Comparison of ENCODE assay signal across 8 cellular contexts in genomic region chr19:54325194-54325621, GRCh38. TPM values are rescaled to one million over a fixed set of nuclear protein-coding genes. Genes with fewer than 3 reads are reported as not detected.
A peak's percentile ranks its signal among the peaks of the same experiment; 100 is the strongest.
DNase-seq lines count a peak whose midpoint lies in the region; ATAC-seq, FAIRE-seq and TF ChIP-seq lines count a peak whose summit lies in the region.

No MANE protein-coding gene starts in this region.

- H2AFZ ChIP-seq in SU-DHL-6 (ENCODE audit: low read depth, low read length, severe bottlenecking): no peak overlapping the region
- no peak overlapping the region for H2AFZ ChIP-seq in keratinocyte (ENCODE audit: control insufficient read depth, low read length)

- no peaks in the 10 kb centered on the region for H3F3A ChIP-seq in SU-DHL-6 (ENCODE audit: insufficient read depth)

- FAIRE-seq in keratinocyte (lab: Jason Lieb, UNC): no peak

- in situ Hi-C loops in astrocyte of the cerebellum (cut with HindIII; ENCODE audit: low sequenced_read_pairs): no loop called here

- no peak overlapping the region for H3K4me2 ChIP-seq in SU-DHL-6 (ENCODE audit: low read depth, low read length, poor library complexity, severe bottlenecking)
- H3K4me2 ChIP-seq in keratinocyte (ENCODE audit: control insufficient read depth, extremely low read depth, insufficient read depth, low read depth, low read length): no peak overlapping the region

- TF ChIP-seq CTCF in SU-DHL-6 (IDR thresholded peaks at IDR 0.05; ENCODE audit: insufficient read depth, low read length, poor library complexity, severe bottlenecking) (peak; percentile 42), astrocyte of the cerebellum (IDR thresholded peaks at IDR 0.05; ENCODE audit: low read depth, low read length, missing control alignments) (peak; percentile 76), keratinocyte (optimal IDR thresholded peaks at IDR 0.05 in 1 of 3, IDR thresholded peaks at IDR 0.05 in 1 of 3, conservative IDR thresholded peaks at IDR 0.05 in 1 of 3; ENCODE audit: extremely low read depth in 1 of 3, insufficient read depth in 2 of 3, low read length in 3 of 3) (peak; percentile 51 to 80 (median 66))

- H3K9me2 ChIP-seq in SU-DHL-6 (replicated peaks; ENCODE audit: insufficient read depth, low read length): no peaks in the 10 kb centered on the region

- ATAC-seq in HG03108 (IDR thresholded peaks at IDR 0.05; ENCODE audit: unreplicated experiment): no peak

- dilution Hi-C loops in keratinocyte (cut with MboI; ENCODE audit: extremely low pct_ligation_motif_present, low sequenced_read_pairs): no loop called here

- H3K79me2 ChIP-seq in SU-DHL-6 (ENCODE audit: insufficient read depth, low read length): no peaks in the 10 kb centered on the region
- H3K79me2 ChIP-seq in keratinocyte (ENCODE audit: control insufficient read depth, insufficient read depth, low read length): no peaks in the 10 kb centered on the region

- no peaks in the 10 kb centered on the region for H3K4me1 ChIP-seq in keratinocyte (ENCODE audit: control insufficient read depth, extremely low read depth, insufficient read depth, low read length)

- H3K9me3 ChIP-seq in SU-DHL-6 (ENCODE audit: insufficient read depth, low read length): no peaks in the 10 kb centered on the region
- H3K9me3 ChIP-seq in keratinocyte (ENCODE audit: control insufficient read depth, low read depth, low read length): no peaks in the 10 kb centered on the region

- no peaks in the 10 kb centered on the region for H4K20me1 ChIP-seq in SU-DHL-6 (ENCODE audit: low read depth, low read length)
- H4K20me1 ChIP-seq in keratinocyte (ENCODE audit: control insufficient read depth, extremely low read depth, insufficient read depth, low read length): no peaks in the 10 kb centered on the region

- H3K27me3 ChIP-seq in SU-DHL-6 (ENCODE audit: low read length) (no peaks in the 10 kb centered on the region), keratinocyte (ENCODE audit: control insufficient read depth, extremely low read depth, insufficient read depth, low read length) (no peaks in the 10 kb centered on the region)

- H3K4me3 ChIP-seq in SU-DHL-6 (ENCODE audit: insufficient read depth, low read length, poor library complexity, severe bottlenecking) (no peak overlapping the region), astrocyte of the cerebellum (ENCODE audit: low read depth, low read length) (no peak overlapping the region), keratinocyte (ENCODE audit: control insufficient read depth in 2 of 3, extremely low read depth in 1 of 3, insufficient read depth in 2 of 3, low read depth in 1 of 3, low read length in 3 of 3) (no peak overlapping the region)

- H3K9me1 ChIP-seq in keratinocyte (ENCODE audit: control insufficient read depth, extremely low read depth, insufficient read depth, low read length): no peaks in the 10 kb centered on the region

- H3K27ac ChIP-seq in SU-DHL-6 (ENCODE audit: low read depth, low read length) (no peak overlapping the region), keratinocyte (ENCODE audit: control insufficient read depth, insufficient read depth, low read length) (no peak overlapping the region)

- H3K9ac ChIP-seq in SU-DHL-6 (ENCODE audit: low read length) (no peak overlapping the region), keratinocyte (ENCODE audit: control insufficient read depth, extremely low read depth, insufficient read depth, low read length) (no peak overlapping the region)

- H3K36me3 ChIP-seq in SU-DHL-6 (ENCODE audit: low read length): no peaks in the 10 kb centered on the region
- no peaks in the 10 kb centered on the region for H3K36me3 ChIP-seq in keratinocyte (ENCODE audit: control insufficient read depth in 2 of 2, extremely low read depth in 1 of 2, insufficient read depth in 2 of 2, low read length in 2 of 2)

- peak; percentile 18 for DNase-seq in DMS79 treated with DMSO at 0.1 percent for 48 hours (lab: John Stamatoyannopoulos, UW)
- peak; percentile 51 for DNase-seq in HuH-7.5 (ENCODE audit: low spot score)
- no peak for DNase-seq in astrocyte of the cerebellum (ENCODE audit: low read depth)
- no peak for DNase-seq in keratinocyte (ENCODE audit: low read depth, low spot score)
- DNase-seq in stimulated activated CD4-positive, alpha-beta T cell treated with anti-CD3 and anti-CD28 coated beads, TNF-alpha, amount 100 ng/mL, for 48 hours (ENCODE audit: low read depth in 3 of 3): peak in 2 of 3 donors; percentile 38
- DNase-seq in H4 (ENCODE audit: low spot score): no peak

RNA-seq across cellular contexts. Expression of gene LILRA5, which starts 12.2 kb away (rescaled TPM):
- not detected in 3 replicates for polyA plus RNA-seq in keratinocyte
- not detected for polyA plus RNA-seq in keratinocyte (2011; ENCODE audit: low read depth)
- polyA plus RNA-seq in keratinocyte (2011; cell fraction: cytosol; rRNA removed): not detected in 2 replicates
- not detected in 2 replicates for polyA plus RNA-seq in keratinocyte (2011; cell fraction: nucleus; rRNA removed)
- polyA plus RNA-seq in keratinocyte (2012; ENCODE audit: low replicate concordance): not detected in 2 replicates
- polyA minus RNA-seq in keratinocyte: not detected in 3 replicates
- not detected for polyA minus RNA-seq in keratinocyte (2011; cell fraction: cytosol; rRNA and poly(A)+ RNA removed)
- polyA minus RNA-seq in keratinocyte (2011; cell fraction: nucleus; rRNA and poly(A)+ RNA removed): not detected in 2 replicates
- not detected in 2 replicates for total RNA-seq in H4 (2014; rRNA removed; shearing (Covaris generic))

RNA-seq across cellular contexts. Expression of gene LILRA4, which starts 13.8 kb away (rescaled TPM):
- polyA plus RNA-seq in keratinocyte: not detected in 3 replicates
- polyA plus RNA-seq in keratinocyte (2011; ENCODE audit: low read depth): not detected
- polyA plus RNA-seq in keratinocyte (2011; cell fraction: cytosol; rRNA removed): not detected in 2 replicates
- polyA plus RNA-seq in keratinocyte (2011; cell fraction: nucleus; rRNA removed): not detected in 2 replicates
- not detected in 2 replicates for polyA plus RNA-seq in keratinocyte (2012; ENCODE audit: low replicate concordance)
- not detected in 3 replicates for polyA minus RNA-seq in keratinocyte
- polyA minus RNA-seq in keratinocyte (2011; cell fraction: cytosol; rRNA and poly(A)+ RNA removed): not detected
- polyA minus RNA-seq in keratinocyte (2011; cell fraction: nucleus; rRNA and poly(A)+ RNA removed): not detected in 2 replicates
- not detected in 2 replicates for total RNA-seq in H4 (2014; rRNA removed; shearing (Covaris generic))

RNA-seq across cellular contexts. Expression of gene LAIR1, which starts 39.5 kb away (rescaled TPM):
- polyA plus RNA-seq in keratinocyte: not detected in 3 replicates
- polyA plus RNA-seq in keratinocyte (2011; ENCODE audit: low read depth): not detected
- polyA plus RNA-seq in keratinocyte (2011; cell fraction: cytosol; rRNA removed): not detected in 2 replicates
- not detected in 2 replicates for polyA plus RNA-seq in keratinocyte (2011; cell fraction: nucleus; rRNA removed)
- polyA plus RNA-seq in keratinocyte (2012; ENCODE audit: low replicate concordance): not detected in 2 replicates
- not detected in 3 replicates for polyA minus RNA-seq in keratinocyte
- polyA minus RNA-seq in keratinocyte (2011; cell fraction: cytosol; rRNA and poly(A)+ RNA removed): not detected
- polyA minus RNA-seq in keratinocyte (2011; cell fraction: nucleus; rRNA and poly(A)+ RNA removed): not detected in 2 replicates
- total RNA-seq in H4 (2014; rRNA removed; shearing (Covaris generic)): 0.46 and 1.5 TPM in 2 replicates

RNA-seq across cellular contexts. Expression of gene LILRB2, which starts 44.3 kb away (rescaled TPM):
- not detected in 3 replicates for polyA plus RNA-seq in keratinocyte
- not detected for polyA plus RNA-seq in keratinocyte (2011; ENCODE audit: low read depth)
- polyA plus RNA-seq in keratinocyte (2011; cell fraction: cytosol; rRNA removed): not detected in 2 replicates
- polyA plus RNA-seq in keratinocyte (2011; cell fraction: nucleus; rRNA removed): not detected in 2 replicates
- not detected in 2 replicates for polyA plus RNA-seq in keratinocyte (2012; ENCODE audit: low replicate concordance)
- not detected in 3 replicates for polyA minus RNA-seq in keratinocyte
- not detected for polyA minus RNA-seq in keratinocyte (2011; cell fraction: cytosol; rRNA and poly(A)+ RNA removed)
- not detected in 2 replicates for polyA minus RNA-seq in keratinocyte (2011; cell fraction: nucleus; rRNA and poly(A)+ RNA removed)
- total RNA-seq in H4 (2014; rRNA removed; shearing (Covaris generic)): not detected in 2 replicates

Comparison
In these comparisons a context has a peak if more than half of its experiments do, and no peak if none do; other contexts are left out.
1. DNase-seq: peak in DMS79 treated with DMSO at 0.1 percent for 48 hours (single experiment), HuH-7.5 (single experiment) and stimulated activated CD4-positive, alpha-beta T cell treated with anti-CD3 and anti-CD28 coated beads, TNF-alpha, amount 100 ng/mL, for 48 hours (2 of 3); none in astrocyte of the cerebellum (single experiment), keratinocyte (single experiment) and H4 (single experiment).
2. Peak in every context shown above with its lines, with median percentiles within 50 percentile points of each other: CTCF ChIP-seq.